ENCODE assay signal across 23 cellular contexts in the genomic region with DNA sequence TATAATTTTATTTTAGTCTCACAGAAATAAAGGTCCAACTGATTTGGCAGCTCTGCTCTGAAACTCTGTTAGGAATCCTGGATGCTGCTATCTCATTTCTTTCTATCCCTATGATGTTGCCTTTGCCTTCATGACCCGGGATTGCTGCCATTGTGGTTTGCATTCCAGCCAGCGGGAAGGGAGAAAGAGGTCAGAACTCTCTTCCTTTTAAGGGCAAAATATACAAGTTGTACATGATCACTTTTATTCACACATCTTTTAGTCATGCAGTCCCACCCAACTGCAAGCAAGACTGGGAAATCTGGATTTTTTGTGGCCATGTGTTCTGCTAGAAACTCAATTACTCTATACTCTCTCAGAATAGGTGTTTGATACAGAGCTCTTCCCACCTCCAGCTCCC.
DNase-seq lines count a peak whose midpoint lies in the region; TF ChIP-seq lines count a peak whose summit lies in the region.
"Had no signal": no experiment of that assay in that cellular context is flagged by ENCODE, and none has a peak within 500 bp of the region (broad histone marks: within the 10 kb centered on the region; RNA-seq: fewer than 3 reads in every experiment).

No MANE protein-coding gene starts in this region.

- no peaks in the 10 kb centered on the region for H3K27me3 Mint-ChIP-seq in osteocyte (ENCODE audit: unreplicated experiment)
- H3K27me3 Mint-ChIP-seq: central memory CD8-positive, alpha-beta T cell; naive thymus-derived CD4-positive, alpha-beta T cell; type B pancreatic cell had no signal

- DNase-seq in AG04450 (ENCODE audit: low read depth, low spot score) (peak; percentile 47), HS-27A (ENCODE audit: low read depth) (peak; percentile 48), astrocyte of the cerebellum (ENCODE audit: low read depth) (peak; percentile 11), kidney tubule cell (ENCODE audit: low spot score) (peak; percentile 2), coronary artery (ENCODE audit: low spot score) (no peak), NCI-H1092 treated with DMSO at 0.1 percent for 48 hours (lab: John Stamatoyannopoulos, UW) (no peak), osteocyte (ENCODE audit: extremely low spot score, unreplicated experiment) (no peak), NCI-H1048 (lab: John Stamatoyannopoulos, UW) (no peak)
- DNase-seq: activated effector memory CD4-positive, alpha-beta T cell treated with anti-CD3 and anti-CD28 coated beads, Interleukin-2, amount 50 U/mL, for 16 hours; amniotic stem cell; DMS153; hypothalamus; Kasumi-1; naive thymus-derived CD4-positive, alpha-beta T cell; NCI-H1417 treated with DMSO at 0.1 percent for 48 hours; sigmoid colon; stimulated activated CD4-positive, alpha-beta T cell treated with anti-CD3 and anti-CD28 coated beads, Interleukin-2, amount 100 ng/mL, for 24 hours; stimulated activated naive CD8-positive, alpha-beta T cell treated with anti-CD3 and anti-CD28 coated beads, Interleukin-15, Interleukin-2, amounts not matched to agents 100 U/mL and 50 U/mL, for 24 hours; T-helper 17 cell had no signal

- no peaks in the 10 kb centered on the region for H3K9me3 ChIP-seq in AG04450 (ENCODE audit: control insufficient read depth, insufficient read depth, low read length)
- H3K9me3 ChIP-seq: sigmoid colon had no signal

- no peak overlapping the region for H3K4me3 ChIP-seq in AG04450 (ENCODE audit: low read depth, low read length)
- H3K4me3 ChIP-seq in astrocyte of the cerebellum (ENCODE audit: low read depth, low read length), result no peak overlapping the region
- no peak overlapping the region for H3K4me3 ChIP-seq in coronary artery
- H3K4me3 ChIP-seq: PC-9, sigmoid colon had no signal

- H3K27me3 ChIP-seq in AG04450 (ENCODE audit: control insufficient read depth, insufficient read depth, low read length), result no peaks in the 10 kb centered on the region
- H3K27me3 ChIP-seq: sigmoid colon had no signal

- H3K27ac ChIP-seq in AG04450 (ENCODE audit: low read depth, low read length), result peak overlapping the region; percentile 74
- H3K27ac ChIP-seq in coronary artery, result no peak overlapping the region
- H3K27ac ChIP-seq: PC-9, sigmoid colon had no signal

- H3K27ac Mint-ChIP-seq in osteocyte (ENCODE audit: unreplicated experiment), result no peak overlapping the region
- H3K27ac Mint-ChIP-seq: memory B cell, T-helper 17 cell, type B pancreatic cell had no signal

- no peak overlapping the region for H3K4me3 Mint-ChIP-seq in osteocyte (ENCODE audit: unreplicated experiment)
- H3K4me3 Mint-ChIP-seq: central memory CD8-positive, alpha-beta T cell; memory B cell; naive thymus-derived CD4-positive, alpha-beta T cell; T-helper 17 cell; type B pancreatic cell had no signal

- TF ChIP-seq CTCF in AG04450 (IDR thresholded peaks at IDR 0.05; ENCODE audit: low read depth, low read length), result no peak
- no peak for TF ChIP-seq CTCF in astrocyte of the cerebellum (IDR thresholded peaks at IDR 0.05; ENCODE audit: low read depth, low read length, missing control alignments)
- TF ChIP-seq CTCF in coronary artery (IDR thresholded peaks at IDR 0.05), result no peak
- TF ChIP-seq CTCF in osteocyte (IDR thresholded peaks at IDR 0.05), result no peak

- H3K9me3 Mint-ChIP-seq in osteocyte (ENCODE audit: unreplicated experiment), result peaks cover 7% of the 10 kb centered on the region
- H3K9me3 Mint-ChIP-seq: central memory CD8-positive, alpha-beta T cell; type B pancreatic cell had no signal

- no peaks in the 10 kb centered on the region for H3K36me3 Mint-ChIP-seq in osteocyte (ENCODE audit: unreplicated experiment)
- H3K36me3 Mint-ChIP-seq: memory B cell, type B pancreatic cell had no signal

- CTCF ChIA-PET in AG04450 (lab: Charles Lee), result no interaction called here

- peaks cover 5% of the 10 kb centered on the region for H3K4me1 Mint-ChIP-seq in osteocyte (ENCODE audit: unreplicated experiment)
- H3K4me1 Mint-ChIP-seq: memory B cell, T-helper 17 cell had no signal

- POLR2A ChIA-PET in AG04450 (lab: Yijun Ruan, JAX), result no interaction called here

- in situ Hi-C loops in astrocyte of the cerebellum (cut with HindIII; ENCODE audit: low sequenced_read_pairs), result no loop called here

Comparison
In these comparisons a context has a peak if more than half of its experiments do, and no peak if none do; other contexts are left out.
1. DNase-seq: peak in AG04450 (single experiment), HS-27A (single experiment), astrocyte of the cerebellum (single experiment) and kidney tubule cell (single experiment); none in coronary artery (single experiment), NCI-H1092 treated with DMSO at 0.1 percent for 48 hours (single experiment), osteocyte (single experiment) and NCI-H1048 (single experiment).